In the genomic region with DNA sequence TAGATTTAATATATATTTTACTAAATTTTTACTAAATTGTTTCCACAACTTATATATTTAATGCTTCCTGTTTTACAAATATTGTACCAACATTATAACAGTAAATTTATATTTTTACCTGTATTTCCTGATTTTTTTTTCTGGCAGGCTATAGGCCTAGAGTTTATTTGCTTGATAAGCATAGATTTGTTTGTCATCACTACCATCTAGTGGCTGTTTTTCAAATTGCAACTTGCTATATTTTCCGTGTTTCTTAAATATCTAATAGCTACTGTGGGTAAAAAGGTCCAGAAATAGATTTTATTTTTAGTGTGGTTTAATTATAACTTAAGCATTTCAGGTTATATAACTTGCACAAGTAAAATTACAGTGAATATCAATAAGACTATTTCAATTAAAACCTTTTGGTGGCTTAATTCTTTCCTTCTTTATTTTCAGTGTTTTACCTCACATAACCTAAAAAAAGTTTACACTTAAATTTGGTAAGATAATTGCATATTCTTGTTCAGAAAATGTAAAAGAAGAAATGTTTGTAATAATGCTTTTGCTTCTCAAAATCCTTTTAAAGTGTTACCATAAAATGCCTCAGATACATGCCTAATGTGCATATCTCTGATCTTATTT, we compare ENCODE assay signal across 8 cellular contexts.
DNase-seq lines count a peak whose midpoint lies in the region; ATAC-seq and TF ChIP-seq lines count a peak whose summit lies in the region.

No MANE protein-coding gene starts in this region.

- no peak overlapping the region for H2AK5ac ChIP-seq in neuronal stem cell (ENCODE audit: low read depth, low read length)

- no peak overlapping the region for H4K91ac ChIP-seq in neuronal stem cell (ENCODE audit: low read depth, low read length, poor library complexity)

- no peak overlapping the region for H3K4me2 ChIP-seq in neuronal stem cell (ENCODE audit: insufficient read depth, low read length, poor library complexity, severe bottlenecking)

- no peak overlapping the region for H3K14ac ChIP-seq in neuronal stem cell (ENCODE audit: low read length)

- H3K27me3 ChIP-seq in Peyer's patch (no peaks in the 10 kb centered on the region), neuronal stem cell (ENCODE audit: control insufficient read depth in 3 of 3, insufficient read depth in 3 of 3, low read depth in 1 of 3, low read length in 3 of 3) (no peaks in the 10 kb centered on the region)

- H3K9ac ChIP-seq in neuronal stem cell (ENCODE audit: low read depth, low read length, poor library complexity), result no peak overlapping the region

- ATAC-seq in GM18870 (IDR thresholded peaks at IDR 0.05; ENCODE audit: unreplicated experiment), result peak; percentile 59

- H3K23ac ChIP-seq in neuronal stem cell (ENCODE audit: low read depth, low read length, poor library complexity), result no peak overlapping the region

- no CpG with 5 or more reads among the region's 1 CpG for WGBS in neuronal stem cell (ENCODE audit: extremely low coverage in 2 of 2, insufficient read length in 2 of 2, insufficient replicate concordance in 1 of 2), 2 donors

- no peak overlapping the region for H2BK12ac ChIP-seq in neuronal stem cell (ENCODE audit: low read length)

- no peaks in the 10 kb centered on the region for H3K9me3 ChIP-seq in Peyer's patch
- no peaks in the 10 kb centered on the region for H3K9me3 ChIP-seq in neuronal stem cell (replicated peaks in 1 of 2; ENCODE audit: control insufficient read depth in 2 of 2, insufficient read depth in 1 of 2, low read depth in 1 of 2, low read length in 2 of 2)

- H3K36me3 ChIP-seq in Peyer's patch (peaks cover 0 to 21% (median 0%) of the 10 kb centered on the region in 3 donors), neuronal stem cell (replicated peaks in 1 of 2; ENCODE audit: control insufficient read depth in 2 of 2, insufficient read depth in 2 of 2, low read length in 2 of 2) (peaks cover 0 to 4% of the 10 kb centered on the region in 2 donors)

- no peak overlapping the region for H4K8ac ChIP-seq in neuronal stem cell (ENCODE audit: low read depth, low read length)

- H3K27ac ChIP-seq in Peyer's patch (no peak overlapping the region), neuronal stem cell (replicated peaks; ENCODE audit: low read length) (no peak overlapping the region)

- no peak overlapping the region for H2AFZ ChIP-seq in neuronal stem cell (ENCODE audit: low read length)

- TF ChIP-seq CTCF in Peyer's patch (IDR thresholded peaks at IDR 0.05) (peak; percentile 73 to 97 (median 91)), epithelial cell of proximal tubule (conservative IDR thresholded peaks at IDR 0.05; ENCODE audit: low read depth, low read length) (peak; percentile 66)

- H3K18ac ChIP-seq in neuronal stem cell (ENCODE audit: low read length), result no peak overlapping the region

- H3K4me3 ChIP-seq in Peyer's patch (no peak overlapping the region), epithelial cell of proximal tubule (ENCODE audit: low read depth, low read length) (no peak overlapping the region), neuronal stem cell (ENCODE audit: low read length in 2 of 2) (no peak overlapping the region)

- H2BK5ac ChIP-seq in neuronal stem cell (ENCODE audit: low read length), result no peak overlapping the region

- no peak overlapping the region for H3K4ac ChIP-seq in neuronal stem cell (ENCODE audit: low read length)

- H2BK15ac ChIP-seq in neuronal stem cell (ENCODE audit: low read length), result no peak overlapping the region

- no peaks in the 10 kb centered on the region for H3K79me1 ChIP-seq in neuronal stem cell (ENCODE audit: low read depth, low read length)

- H2BK120ac ChIP-seq in neuronal stem cell (ENCODE audit: low read depth, low read length), result no peak overlapping the region

- TF ChIP-seq POLR2A in Peyer's patch (IDR thresholded peaks at IDR 0.05), result no peak

- DNase-seq in COLO829 (ENCODE audit: low spot score) (peak; percentile 29), HT-29 (ENCODE audit: low spot score) (peak; percentile 93), Peyer's patch (no peak), epithelial cell of proximal tubule (ENCODE audit: low read depth) (peak; percentile 32), neuronal stem cell (ENCODE audit: low spot score) (peak; percentile 63), cortex of kidney (lab: John Stamatoyannopoulos, UW) (no peak), activated gamma-delta T cell treated with Interleukin-2 at 50 U/mL for 16 hours (no peak)

- H3K4me1 ChIP-seq in Peyer's patch (no peaks in the 10 kb centered on the region), neuronal stem cell (ENCODE audit: control insufficient read depth in 2 of 2, insufficient read depth in 1 of 2, low read depth in 1 of 2, low read length in 2 of 2) (no peaks in the 10 kb centered on the region)

Comparison
In these comparisons a context has a peak if more than half of its experiments do, and no peak if none do; other contexts are left out.
1. DNase-seq: peak in COLO829 (single experiment), HT-29 (single experiment), epithelial cell of proximal tubule (single experiment) and neuronal stem cell (single experiment); none in Peyer's patch (0 of 3), cortex of kidney (single experiment) and activated gamma-delta T cell treated with Interleukin-2 at 50 U/mL for 16 hours (single experiment).